26 cellular contexts compared by ENCODE assay signal in genomic region chr2:167869200-167869599, GRCh38.
DNase-seq lines count a peak whose midpoint lies in the region; ATAC-seq, FAIRE-seq and TF ChIP-seq lines count a peak whose summit lies in the region.
"Had no signal": no experiment of that assay in that cellular context is flagged by ENCODE, and none has a peak within 500 bp of the region (broad histone marks: within the 10 kb centered on the region; RNA-seq: fewer than 3 reads in every experiment).

No MANE protein-coding gene starts in this region.

- H3F3A ChIP-seq in PC-3 (ENCODE audit: low read length, unreplicated experiment): no peaks in the 10 kb centered on the region

- H3K36me3 ChIP-seq in PC-3 (ENCODE audit: low read depth, low read length): no peaks in the 10 kb centered on the region
- no peaks in the 10 kb centered on the region for H3K36me3 ChIP-seq in small intestine (ENCODE audit: control insufficient read depth in 2 of 2, insufficient read depth in 2 of 2, low read length in 2 of 2)
- H3K36me3 ChIP-seq: BLaER1, tibial nerve had no signal

- no peaks in the 10 kb centered on the region for H3K27me3 ChIP-seq in PC-3 (ENCODE audit: low read length)
- H3K27me3 ChIP-seq in small intestine (ENCODE audit: control insufficient read depth in 2 of 2, insufficient read depth in 2 of 2, low read length in 2 of 2): no peaks in the 10 kb centered on the region
- H3K27me3 ChIP-seq: BLaER1, tibial nerve had no signal

- FAIRE-seq in small intestine (lab: Jason Lieb, UNC): no peak
- FAIRE-seq: GM12891 had no signal

- TF ChIP-seq RAD21 in Ishikawa (IDR thresholded peaks at IDR 0.05; ENCODE audit: low read depth): peak; percentile 18; the same call in 1 of the 2 replicates

- H4K20me1 ChIP-seq in PC-3 (ENCODE audit: low read length): no peaks in the 10 kb centered on the region
- H4K20me1 ChIP-seq: BLaER1 had no signal

- WGBS in small intestine, 3 donors: 60 to 75% (median 62%) methylated on average over 6 of the region's 6 CpGs

- POLR2A ChIA-PET in PC-3 (lab: Charles Lee; ENCODE audit: unreplicated experiment): no interaction called here

- no peak overlapping the region for H3K4me2 ChIP-seq in PC-3 (ENCODE audit: low read length)
- H3K4me2 ChIP-seq: BLaER1 had no signal

- H3K27ac ChIP-seq in C4-2B: no peak overlapping the region
- no peak overlapping the region for H3K27ac ChIP-seq in PC-3 (ENCODE audit: low read length)
- H3K27ac ChIP-seq in substantia nigra (ENCODE audit: low read depth, low read length, poor library complexity, severe bottlenecking): no peak overlapping the region
- H3K27ac ChIP-seq in small intestine (ENCODE audit: low read depth in 1 of 2, low read length in 1 of 2): no peak overlapping the region
- H3K27ac ChIP-seq: BLaER1, HL-60, tibial nerve, VCaP had no signal

- TF ChIP-seq CTCF in C4-2B (conservative IDR thresholded peaks at IDR 0.05): peak; percentile 11; the same call in 1 of the 2 replicates
- 0 out of 2 replicates have a peak, but pooled peaks have one; percentile 20 for TF ChIP-seq CTCF in PC-3 (conservative IDR thresholded peaks at IDR 0.05; ENCODE audit: low read depth, low read length)

- peak; percentile 7 for DNase-seq in PC-3
- DNase-seq in iPS-NIHi7 (ENCODE audit: extremely low spot score): peak; percentile 44
- no peak for DNase-seq in substantia nigra (lab: John Stamatoyannopoulos, UW)
- DNase-seq in effector CD8-positive, alpha-beta T cell (lab: John Stamatoyannopoulos, UW): no peak
- DNase-seq in small intestine: no peak
- DNase-seq: activated CD4-positive, alpha-beta T cell treated with anti-CD3 and anti-CD28 coated beads, Interleukin-2, amount 10 ng/mL, durations not matched to agents 7 days and 5 days; activated T-cell treated with anti-CD3 and anti-CD28 coated beads, Interleukin-2, amount 50 U/mL, for 48 hours; COR-L47; hippocampal formation; naive thymus-derived CD4-positive, alpha-beta T cell; NCI-H1105 treated with DMSO at 0.1 percent for 48 hours; NCI-H2029; NCI-H2227 treated with DMSO at 0.1 percent for 48 hours; NCI-H774; occipital lobe; SHP77; stimulated activated CD4-positive, alpha-beta T cell treated with anti-CD3 and anti-CD28 coated beads, Interleukin-2, amount 100 ng/mL, for 24 hours had no signal

- no peaks in the 10 kb centered on the region for H3K9me2 ChIP-seq in PC-3 (replicated peaks; ENCODE audit: low read length)

- no peak overlapping the region for H2AFZ ChIP-seq in PC-3 (ENCODE audit: low read length)

- CTCF ChIA-PET in PC-3 (lab: Charles Lee): no interaction called here

- ATAC-seq in PC-3 (no peak), HG03457 (IDR thresholded peaks at IDR 0.05; ENCODE audit: unreplicated experiment) (no peak)
- ATAC-seq: left lobe of liver; naive thymus-derived CD4-positive, alpha-beta T cell had no signal

- H3K4me1 ChIP-seq in PC-3 (ENCODE audit: insufficient read depth, low read length) (no peaks in the 10 kb centered on the region), small intestine (ENCODE audit: control insufficient read depth in 2 of 2, insufficient read depth in 1 of 2, low read depth in 1 of 2, low read length in 1 of 2) (no peaks in the 10 kb centered on the region)
- H3K4me1 ChIP-seq: tibial nerve had no signal

- intact Hi-C loops in PC-3 (cut with micrococcal nuclease): loop anchor here (10.0 kb wide), 1 partner anchor 246 kb away; no protein-coding TSS in a partner anchor

- no peak overlapping the region for H3K9ac ChIP-seq in PC-3 (ENCODE audit: low read length)
- H3K9ac ChIP-seq: BLaER1 had no signal

- no peaks in the 10 kb centered on the region for H3K79me2 ChIP-seq in PC-3 (ENCODE audit: low read length)

- TF ChIP-seq EP300 in Ishikawa (IDR thresholded peaks at IDR 0.05; ENCODE audit: borderline replicate concordance): no peak

- no TSS peak for BruUV-seq in PC-3 (replicated peaks; lab: Mats Ljungman, UMichigan)

- H3K4me3 ChIP-seq in PC-3 (ENCODE audit: low read length): no peak overlapping the region
- H3K4me3 ChIP-seq in small intestine (ENCODE audit: low read depth in 1 of 2, low read length in 2 of 2): no peak overlapping the region
- H3K4me3 ChIP-seq: BLaER1, tibial nerve had no signal

- H3K9me3 ChIP-seq in PC-3 (ENCODE audit: low read length) (no peaks in the 10 kb centered on the region), small intestine (ENCODE audit: control insufficient read depth, low read depth) (no peaks in the 10 kb centered on the region)
- H3K9me3 ChIP-seq: BLaER1, tibial nerve had no signal

TF ChIP-seq in Ishikawa, 13 proteins besides CTCF, POLR2A, EP300 and RAD21:
- no peak for TF ChIP-seq USF1 (IDR thresholded peaks at IDR 0.05)
- no peak for TF ChIP-seq CEBPB (IDR thresholded peaks at IDR 0.05)
- no peak for TF ChIP-seq MAX (IDR thresholded peaks at IDR 0.05)
- no peak for TF ChIP-seq ZBTB7A (IDR thresholded peaks at IDR 0.05; ENCODE audit: low read depth)
- no peak for TF ChIP-seq CREB1 (IDR thresholded peaks at IDR 0.05; ENCODE audit: low read depth)
- no peak for TF ChIP-seq REST (IDR thresholded peaks at IDR 0.05; ENCODE audit: low read depth)
- no peak for TF ChIP-seq NFIC (IDR thresholded peaks at IDR 0.05)
- no peak for TF ChIP-seq TCF12 (IDR thresholded peaks at IDR 0.05; ENCODE audit: low read depth)
- no peak for TF ChIP-seq EGR1 (IDR thresholded peaks at IDR 0.05)

Comparison
In these comparisons a context has a peak if more than half of its experiments do, and no peak if none do; other contexts are left out.
1. DNase-seq: peak in PC-3 (single experiment) and iPS-NIHi7 (single experiment); none in substantia nigra (0 of 49), effector CD8-positive, alpha-beta T cell (single experiment) and small intestine (single experiment).